Comparison of ENCODE assay signal across 8 cellular contexts in the genomic region with DNA sequence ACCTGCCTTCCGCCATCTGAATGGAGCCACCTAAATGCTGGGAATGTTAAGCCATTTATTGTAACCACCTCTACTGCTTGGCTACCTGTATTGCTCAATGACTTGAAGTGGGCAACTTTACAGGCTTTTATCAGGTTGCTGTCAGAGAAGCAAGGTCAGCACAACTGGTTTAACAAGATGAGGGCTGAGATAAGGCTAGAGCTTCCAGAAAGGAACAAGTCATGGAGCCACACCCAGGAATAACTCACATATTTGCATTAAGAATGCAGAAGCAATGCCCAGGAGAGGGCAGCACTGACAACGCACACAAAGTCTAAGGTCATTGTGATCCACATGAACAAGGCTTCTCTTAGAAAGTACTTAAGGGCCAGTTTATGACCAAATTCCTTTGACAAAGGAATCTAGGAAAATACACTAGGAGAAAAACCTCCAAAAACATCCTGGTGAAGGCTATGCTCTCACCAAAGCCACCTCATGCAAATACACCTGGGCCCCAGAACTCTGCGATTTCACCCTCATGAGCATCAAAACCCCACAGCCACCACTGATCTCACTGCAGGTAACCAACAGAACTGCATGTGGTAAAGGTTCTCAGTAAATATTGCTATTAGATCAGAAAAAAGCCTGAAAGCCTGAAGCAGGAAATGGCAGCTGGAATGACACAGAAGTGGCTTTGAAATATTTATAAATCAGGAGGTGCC. TPM values are rescaled to one million over a fixed set of nuclear protein-coding genes. Genes with fewer than 3 reads are reported as not detected.
A peak's percentile ranks its signal among the peaks of the same experiment; 100 is the strongest.
DNase-seq lines count a peak whose midpoint lies in the region; ATAC-seq and TF ChIP-seq lines count a peak whose summit lies in the region.

No MANE protein-coding gene starts in this region.

- TF ChIP-seq POLR2A in body of pancreas (IDR thresholded peaks at IDR 0.05) = no peak
- no peak for TF ChIP-seq POLR2A in testis (IDR thresholded peaks at IDR 0.05)

- H3K27me3 ChIP-seq in OCI-LY1 (ENCODE audit: insufficient read depth, low read length) = no peaks in the 10 kb centered on the region
- no peaks in the 10 kb centered on the region for H3K27me3 ChIP-seq in body of pancreas
- H3K27me3 ChIP-seq in testis = no peaks in the 10 kb centered on the region
- H3K27me3 ChIP-seq in tibial artery = no peaks in the 10 kb centered on the region

- peak overlapping the region; percentile 54 for H3K9ac ChIP-seq in OCI-LY1 (ENCODE audit: low read length)

- no peaks in the 10 kb centered on the region for H3F3A ChIP-seq in OCI-LY1 (ENCODE audit: insufficient read depth, low read length)

- intact Hi-C loops in body of pancreas (cut with DNase I) = no loop called here
- intact Hi-C loops in testis (cut with DNase I; ENCODE audit: low total_unique reads) = no loop called here
- intact Hi-C loops in tibial artery (cut with DNase I; ENCODE audit: low total_unique reads) = no loop called here

- no peak overlapping the region for H2AFZ ChIP-seq in OCI-LY1 (ENCODE audit: low read length)

- H3K4me3 ChIP-seq in OCI-LY1 (ENCODE audit: low read depth, low read length, poor library complexity, severe bottlenecking) = no peak overlapping the region
- no peak overlapping the region for H3K4me3 ChIP-seq in body of pancreas
- no peak overlapping the region for H3K4me3 ChIP-seq in testis
- no peak overlapping the region for H3K4me3 ChIP-seq in tibial artery

- peaks cover 70% of the 10 kb centered on the region for H3K79me2 ChIP-seq in OCI-LY1 (ENCODE audit: insufficient read depth, low read length)

- H3K4me1 ChIP-seq in OCI-LY1 (ENCODE audit: insufficient read depth, low read length, severe bottlenecking) (peaks cover 47% of the 10 kb centered on the region), body of pancreas (peaks cover 29% of the 10 kb centered on the region), testis (no peaks in the 10 kb centered on the region), tibial artery (no peaks in the 10 kb centered on the region)

- WGBS in body of pancreas, 2 donors = 21 to 54% methylated on average over 2 to 3 of the region's 3 CpGs
- WGBS in testis, 2 donors = 81 to 94% methylated on average over 3 of the region's 3 CpGs

- H3K9me3 ChIP-seq in OCI-LY1 (ENCODE audit: low read length) = no peaks in the 10 kb centered on the region
- no peaks in the 10 kb centered on the region for H3K9me3 ChIP-seq in body of pancreas
- H3K9me3 ChIP-seq in testis = no peaks in the 10 kb centered on the region
- H3K9me3 ChIP-seq in tibial artery = no peaks in the 10 kb centered on the region

- DNase-seq in CD1c-positive myeloid dendritic cell (ENCODE audit: extremely low spot score) = peak; percentile 34
- DNase-seq in body of pancreas = peak; percentile 77 to 89 (median 86)
- peak; percentile 24 for DNase-seq in kidney glomerular epithelial cell (lab: John Stamatoyannopoulos, UW)
- peak; percentile 46 for DNase-seq in testis
- no peak for DNase-seq in tibial artery

- peak; percentile 83 for ATAC-seq in GM18861 (IDR thresholded peaks at IDR 0.05; ENCODE audit: unreplicated experiment)
- ATAC-seq in HG03097 (IDR thresholded peaks at IDR 0.05; ENCODE audit: low FRiP score, unreplicated experiment) = peak; percentile 59
- peak; percentile 97 for ATAC-seq in body of pancreas

- H3K36me3 ChIP-seq in OCI-LY1 (ENCODE audit: insufficient read depth, low read length) = peaks cover 27% of the 10 kb centered on the region
- H3K36me3 ChIP-seq in body of pancreas (replicated peaks in 1 of 2; ENCODE audit: insufficient read depth in 1 of 2, low read depth in 2 of 2) = no peaks in the 10 kb centered on the region
- no peaks in the 10 kb centered on the region for H3K36me3 ChIP-seq in testis (ENCODE audit: low read depth, missing control alignments)
- no peaks in the 10 kb centered on the region for H3K36me3 ChIP-seq in tibial artery

- H3K9me2 ChIP-seq in OCI-LY1 (ENCODE audit: low read depth, low read length) = no peaks in the 10 kb centered on the region

- TF ChIP-seq CTCF in OCI-LY1 (IDR thresholded peaks at IDR 0.05; ENCODE audit: low read length) (peak; percentile 49; the same call in 1 of the 2 replicates), body of pancreas (IDR thresholded peaks at IDR 0.05) (peak in 5 of 7 experiments; percentile 23 to 78 (median 55)), testis (IDR thresholded peaks at IDR 0.05) (no peak), tibial artery (IDR thresholded peaks at IDR 0.05) (no peak)

- H3K4me2 ChIP-seq in OCI-LY1 (ENCODE audit: low read length) = peak overlapping the region; percentile 51

- H4K20me1 ChIP-seq in OCI-LY1 (ENCODE audit: insufficient read depth, low read length) = no peaks in the 10 kb centered on the region

- H3K27ac ChIP-seq in OCI-LY1 (ENCODE audit: low read depth, low read length, poor library complexity, severe bottlenecking) (peak overlapping the region; percentile 89), body of pancreas (peak overlapping the region; percentile 60 to 79 (median 70)), testis (no peak overlapping the region), tibial artery (no peak overlapping the region)

RNA-seq across cellular contexts. Expression of a gene that starts 15.0 kb away (rescaled TPM):
- total RNA-seq in body of pancreas (1 to 10 TPM; 3.6 TPM), testis (1 to 10 TPM; 3.5 to 5.0 TPM)
- 4.6 TPM for polyA plus RNA-seq in testis (ENCODE audit: insufficient read depth, low read depth, low replicate concordance)

RNA-seq across cellular contexts. Expression of a gene that starts 15.5 kb away (rescaled TPM):
- total RNA-seq in body of pancreas (10 to 100 TPM; 15.8 to 41.9 TPM), testis (10 to 100 TPM; 10.2 to 15.5 TPM)
- 8.8 TPM for polyA plus RNA-seq in testis (ENCODE audit: insufficient read depth, low read depth, low replicate concordance)

Comparison
In these comparisons a context has a peak if more than half of its experiments do, and no peak if none do; other contexts are left out.
1. DNase-seq: peak in CD1c-positive myeloid dendritic cell (single experiment), body of pancreas (4 of 4), kidney glomerular epithelial cell (single experiment) and testis (single experiment); none in tibial artery (0 of 2).
2. H3K27ac ChIP-seq: peak in OCI-LY1 (single experiment) and body of pancreas (4 of 4); none in testis (0 of 2) and tibial artery (0 of 2).
3. CTCF ChIP-seq: peak in OCI-LY1 (single experiment) and body of pancreas (5 of 7); none in testis (0 of 3) and tibial artery (0 of 2).
4. Peak in every context shown above with its lines, with median percentiles within 50 percentile points of each other: ATAC-seq.